8 cellular contexts compared by ENCODE assay signal in the genomic region with DNA sequence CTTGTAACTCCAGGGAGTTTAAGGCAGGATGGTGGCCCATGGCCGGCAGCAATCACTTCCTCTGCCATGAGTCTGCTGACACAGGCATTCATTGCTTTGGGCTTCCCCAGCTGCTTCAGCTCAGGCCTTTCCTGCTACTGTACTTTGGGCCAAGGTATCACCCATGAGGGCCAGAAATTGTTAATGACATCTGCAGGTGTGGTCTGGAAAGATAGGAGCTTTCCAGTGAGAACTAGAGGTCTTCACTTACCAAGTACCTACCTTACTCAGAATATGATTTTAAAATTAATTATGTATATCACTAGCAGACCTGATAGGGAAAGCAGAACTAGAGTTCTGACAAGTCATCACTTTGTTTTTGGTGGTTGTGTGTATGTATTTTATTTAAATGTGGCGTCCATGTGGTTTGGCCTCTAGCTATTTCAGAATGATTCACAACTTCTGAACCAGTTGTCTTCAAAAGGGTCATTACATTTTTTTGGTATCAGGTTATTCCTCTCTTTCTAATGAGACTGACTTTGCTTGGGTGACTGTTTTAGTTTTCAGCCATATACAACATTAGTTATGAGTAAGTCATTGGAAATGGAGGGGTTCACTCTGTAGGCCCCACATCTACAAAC.
A peak's percentile ranks its signal among the peaks of the same experiment; 100 is the strongest.
DNase-seq lines count a peak whose midpoint lies in the region; ATAC-seq lines count a peak whose summit lies in the region.

No MANE protein-coding gene starts in this region.

- DNase-seq in RPMI8226 (peak; percentile 91), kidney tubule cell (ENCODE audit: low spot score) (peak; percentile 17), epidermal melanocyte (ENCODE audit: insufficient read length, low spot score) (no peak), RKO (ENCODE audit: low spot score) (no peak), ecto neural progenitor cell (ENCODE audit: low spot score) (no peak)
- DNase-seq in stimulated activated CD4-positive, alpha-beta T cell treated with anti-CD3 and anti-CD28 coated beads, Interleukin-1b, Interleukin-23, amount 100 ng/mL, for 48 hours, result no peak

- ATAC-seq in GM18498 (IDR thresholded peaks at IDR 0.05; ENCODE audit: unreplicated experiment) (peak; percentile 58), HG02571 (IDR thresholded peaks at IDR 0.05; ENCODE audit: unreplicated experiment) (peak; percentile 40)

Comparison
In these comparisons a context has a peak if more than half of its experiments do, and no peak if none do; other contexts are left out.
1. DNase-seq: peak in RPMI8226 (single experiment) and kidney tubule cell (single experiment); none in stimulated activated CD4-positive, alpha-beta T cell treated with anti-CD3 and anti-CD28 coated beads, Interleukin-1b, Interleukin-23, amount 100 ng/mL, for 48 hours (single experiment), epidermal melanocyte (single experiment), RKO (single experiment) and ecto neural progenitor cell (single experiment).